Comparison of ENCODE assay signal across 22 cellular contexts in genomic region chr14:101255765-101256125, GRCh38.
"Had no signal": no experiment of that assay in that cellular context is flagged by ENCODE, and none has a peak within 500 bp of the region (broad histone marks: within the 10 kb centered on the region; RNA-seq: fewer than 3 reads in every experiment).

No MANE protein-coding gene starts in this region.

- H3K4me3 ChIP-seq: coronary artery, gastrocnemius medialis, left lung, neural progenitor cell, prostate gland, right atrium auricular region, stomach, thyroid gland had no signal

- H3K9me3 ChIP-seq: gastrocnemius medialis, left lung, prostate gland, right atrium auricular region, stomach, thyroid gland had no signal

- H3K27ac Mint-ChIP-seq: mesothelial cell of epicardium; naive thymus-derived CD4-positive, alpha-beta T cell; neural progenitor cell; stimulated activated effector memory CD8-positive, alpha-beta T cell treated with anti-CD3 and anti-CD28 coated beads, Interleukin-12 subunit alpha, Interleukin-12 subunit beta, amount 100 ng/mL, for 72 hours had no signal

- H3K4me3 Mint-ChIP-seq: mesothelial cell of epicardium; naive thymus-derived CD4-positive, alpha-beta T cell; nephron; neural progenitor cell; stimulated activated effector memory CD8-positive, alpha-beta T cell treated with anti-CD3 and anti-CD28 coated beads, Interleukin-12 subunit alpha, Interleukin-12 subunit beta, amount 100 ng/mL, for 72 hours had no signal

- H3K36me3 ChIP-seq: gastrocnemius medialis, left lung, neural progenitor cell, prostate gland, right atrium auricular region, stomach, thyroid gland had no signal

- H3K27me3 ChIP-seq: gastrocnemius medialis, neural progenitor cell, right atrium auricular region, thyroid gland had no signal

- H3K36me3 Mint-ChIP-seq: mesothelial cell of epicardium; naive thymus-derived CD4-positive, alpha-beta T cell; neural progenitor cell; stimulated activated effector memory CD8-positive, alpha-beta T cell treated with anti-CD3 and anti-CD28 coated beads, Interleukin-12 subunit alpha, Interleukin-12 subunit beta, amount 100 ng/mL, for 72 hours had no signal

- H3K9me3 Mint-ChIP-seq: nephron; neural progenitor cell; stimulated activated effector memory CD8-positive, alpha-beta T cell treated with anti-CD3 and anti-CD28 coated beads, Interleukin-12 subunit alpha, Interleukin-12 subunit beta, amount 100 ng/mL, for 72 hours had no signal

- H3K4me1 ChIP-seq: gastrocnemius medialis, left lung, neural progenitor cell, prostate gland, right atrium auricular region, stomach, thyroid gland had no signal

- ATAC-seq: left lung; naive thymus-derived CD4-positive, alpha-beta T cell had no signal

- H3K27ac ChIP-seq: coronary artery, left lung, neural progenitor cell, prostate gland, right atrium auricular region, thyroid gland had no signal

- DNase-seq: dermis blood vessel endothelial cell; effector memory CD4-positive, alpha-beta T cell; foreskin fibroblast; left cardiac atrium; left lung; mesenchymal stem cell; naive thymus-derived CD4-positive, alpha-beta T cell; nucleus accumbens; stimulated activated CD4-positive, alpha-beta T cell treated with anti-CD3 and anti-CD28 coated beads, Interleukin-2, amount 100 ng/mL, for 24 hours; stimulated activated CD4-positive, alpha-beta T cell treated with anti-CD3 and anti-CD28 coated beads, Interleukin-4, amount 100 ng/mL, for 24 hours; stimulated activated naive CD4-positive, alpha-beta T cell treated with Interleukin-2 at 50 U/mL for 16 hours; stomach; thyroid gland; trophoblast cell had no signal

- H3K9ac ChIP-seq: neural progenitor cell had no signal

- H3K4me1 Mint-ChIP-seq: neural progenitor cell had no signal
